12 cellular contexts compared by ENCODE assay signal in genomic region chr19:7795555-7796161, GRCh38. TPM values are rescaled to one million over a fixed set of nuclear protein-coding genes. Genes with fewer than 3 reads are reported as not detected.
"Had no signal": no experiment of that assay in that cellular context is flagged by ENCODE, and none has a peak within 500 bp of the region (broad histone marks: within the 10 kb centered on the region; RNA-seq: fewer than 3 reads in every experiment).

No MANE protein-coding gene starts in this region.

- H3K4me3 ChIP-seq: left ventricle myocardium inferior had no signal

- ATAC-seq: activated naive CD4-positive, alpha-beta T cell treated with anti-CD3 and anti-CD28 coated beads, Interleukin-2, amount 50 U/mL, for 72 hours; activated T-cell treated with anti-CD3 and anti-CD28 coated beads, Interleukin-2, amount 50 U/mL, for 4 hours had no signal

- DNase-seq: activated CD4-positive, alpha-beta memory T cell treated with anti-CD3 and anti-CD28 coated beads for 36 hours; activated effector memory CD4-positive, alpha-beta T cell treated with anti-CD3 and anti-CD28 coated beads, Interleukin-2, amount 50 U/mL, for 16 hours; activated T-cell treated with anti-CD3 and anti-CD28 coated beads, Interleukin-2, amount 50 U/mL, for 4 hours; amniotic stem cell; left ventricle myocardium inferior; mesenchymal stem cell; nephron progenitor cell; stimulated activated CD4-positive, alpha-beta T cell treated with anti-CD3 and anti-CD28 coated beads, Interleukin-2, amount 100 ng/mL, for 48 hours; stimulated activated naive CD4-positive, alpha-beta T cell treated with Interleukin-2 at 50 U/mL for 16 hours; T1000; trophoblast cell had no signal

- H3K36me3 ChIP-seq: left ventricle myocardium inferior had no signal

- H3K27ac ChIP-seq: left ventricle myocardium inferior had no signal

RNA-seq across cellular contexts. Expression of gene CLEC4M, which starts 32.6 kb away (rescaled TPM):
- total RNA-seq: activated CD4-positive, alpha-beta memory T cell treated with anti-CD3 and anti-CD28 coated beads for 36 hours; activated naive CD4-positive, alpha-beta T cell treated with anti-CD3 and anti-CD28 coated beads, Interleukin-2, amount 50 U/mL, for 72 hours; activated T-cell treated with anti-CD3 and anti-CD28 coated beads, Interleukin-2, amount 50 U/mL, for 4 hours; left ventricle myocardium inferior had no signal

RNA-seq across cellular contexts. Expression of gene CD209, which starts 48.3 kb away (rescaled TPM):
- total RNA-seq: activated CD4-positive, alpha-beta memory T cell treated with anti-CD3 and anti-CD28 coated beads for 36 hours; activated naive CD4-positive, alpha-beta T cell treated with anti-CD3 and anti-CD28 coated beads, Interleukin-2, amount 50 U/mL, for 72 hours; activated T-cell treated with anti-CD3 and anti-CD28 coated beads, Interleukin-2, amount 50 U/mL, for 4 hours had no signal
